ENCODE assay signal across 15 cellular contexts in genomic region chr14:104971447-104972240, GRCh38. TPM values are rescaled to one million over a fixed set of nuclear protein-coding genes. Genes with fewer than 3 reads are reported as not detected.
DNase-seq lines count a peak whose midpoint lies in the region; ATAC-seq and TF ChIP-seq lines count a peak whose summit lies in the region.
"Had no signal": no experiment of that assay in that cellular context is flagged by ENCODE, and none has a peak within 500 bp of the region (broad histone marks: within the 10 kb centered on the region; RNA-seq: fewer than 3 reads in every experiment).

No MANE protein-coding gene starts in this region.

- no peaks in the 10 kb centered on the region for H3K9me3 Mint-ChIP-seq in Calu3 (ENCODE audit: low read depth, unreplicated experiment)
- H3K9me3 Mint-ChIP-seq: activated naive CD8-positive, alpha-beta T cell treated with anti-CD3 and anti-CD28 coated beads for 36 hours; WTC11 had no signal

- CTCF ChIA-PET in Calu3 (lab: Charles Lee): interaction anchor here (0.6 to 2.5 kb wide), 5 partner anchors 14 to 203 kb away, joined by 3 to 10 read pairs (median 5); partner anchors contain the start of gene CLBA1

- intact Hi-C loops in Calu3 (cut with micrococcal nuclease; ENCODE audit: unreplicated experiment) (loop anchor here (5.0 to 10.0 kb wide), 3 partner anchors 39 to 77 kb away; partner anchors contain the start of gene CDCA4), colonic mucosa (cut with DNase I) (no loop called here), left lung (cut with DNase I) (no loop called here)

- no peak for TF ChIP-seq CTCF in Calu3 (IDR thresholded peaks at IDR 0.05; ENCODE audit: unreplicated experiment)
- TF ChIP-seq CTCF in colonic mucosa (IDR thresholded peaks at IDR 0.05): no peak
- TF ChIP-seq CTCF in left lung (IDR thresholded peaks at IDR 0.05): no peak

- ATAC-seq in left lung (no peak), GM18873 (IDR thresholded peaks at IDR 0.05; ENCODE audit: low FRiP score, unreplicated experiment) (no peak), HG02623 (IDR thresholded peaks at IDR 0.05; ENCODE audit: unreplicated experiment) (no peak)
- ATAC-seq: K562, WTC11 had no signal

- H3K27me3 ChIP-seq in colonic mucosa (peaks cover 16% of the 10 kb centered on the region), left lung (peaks cover 0 to 27% of the 10 kb centered on the region in 2 donors), skeletal muscle satellite cell (ENCODE audit: control insufficient read depth, insufficient read depth, low read length) (no peaks in the 10 kb centered on the region)

- peaks cover 38% of the 10 kb centered on the region for H3K4me1 Mint-ChIP-seq in Calu3 (ENCODE audit: low read depth, unreplicated experiment)

- H3K4me3 Mint-ChIP-seq in Calu3 (ENCODE audit: low read depth, unreplicated experiment): peak overlapping the region; percentile 25
- H3K4me3 Mint-ChIP-seq: activated naive CD8-positive, alpha-beta T cell treated with anti-CD3 and anti-CD28 coated beads for 36 hours; WTC11 had no signal

- H3K4me2 ChIP-seq in skeletal muscle satellite cell (ENCODE audit: low read length): peak overlapping the region; percentile 79

- H3K4me1 ChIP-seq in colonic mucosa: peaks cover 39% of the 10 kb centered on the region
- H3K4me1 ChIP-seq in left lung: peaks cover 60 to 94% of the 10 kb centered on the region in 2 donors
- H3K4me1 ChIP-seq in skeletal muscle satellite cell (ENCODE audit: control insufficient read depth, insufficient read depth, low read length): peaks cover 89% of the 10 kb centered on the region

- no TSS peak for BruUV-seq in Calu3 (replicated peaks; lab: Mats Ljungman, UMichigan)

- peak overlapping the region; percentile 82 for H3K27ac ChIP-seq in colonic mucosa
- H3K27ac ChIP-seq in left lung: peak overlapping the region; percentile 86

- no peaks in the 10 kb centered on the region for H3K36me3 ChIP-seq in colonic mucosa
- no peaks in the 10 kb centered on the region for H3K36me3 ChIP-seq in left lung
- no peaks in the 10 kb centered on the region for H3K36me3 ChIP-seq in skeletal muscle satellite cell (ENCODE audit: insufficient read depth, low read length)

- peaks cover 80% of the 10 kb centered on the region for H3K36me3 Mint-ChIP-seq in Calu3 (ENCODE audit: insufficient read depth, unreplicated experiment)
- H3K36me3 Mint-ChIP-seq: activated naive CD8-positive, alpha-beta T cell treated with anti-CD3 and anti-CD28 coated beads for 36 hours; WTC11 had no signal

- H3K9me3 ChIP-seq in colonic mucosa (no peaks in the 10 kb centered on the region), left lung (no peaks in the 10 kb centered on the region), skeletal muscle satellite cell (replicated peaks; ENCODE audit: low read length) (no peaks in the 10 kb centered on the region)

- no peaks in the 10 kb centered on the region for H3K27me3 Mint-ChIP-seq in Calu3 (ENCODE audit: unreplicated experiment)

- no peak overlapping the region for H3K4me3 ChIP-seq in colonic mucosa
- no peak overlapping the region for H3K4me3 ChIP-seq in left lung
- no peak overlapping the region for H3K4me3 ChIP-seq in skeletal muscle satellite cell (ENCODE audit: low read length)
- H3K4me3 ChIP-seq: K562 had no signal

- peak overlapping the region in 1 of 2 donors; percentile 71 for H3K9ac ChIP-seq in colonic mucosa (ENCODE audit: low read depth in 2 of 2, low read length in 2 of 2)
- H3K9ac ChIP-seq in skeletal muscle satellite cell (ENCODE audit: low read depth, low read length): peak overlapping the region; percentile 78

- DNase-seq in Calu3 (no peak), colonic mucosa (no peak), left lung (peak in 1 of 2 donors; percentile 67), NCI-H1105 treated with DMSO at 0.1 percent for 48 hours (lab: John Stamatoyannopoulos, UW) (no peak), nucleus accumbens (lab: John Stamatoyannopoulos, UW) (no peak)
- DNase-seq: activated CD8-positive, alpha-beta memory T cell treated with anti-CD3 and anti-CD28 coated beads, Interleukin-2, amount 50 U/mL, for 4 hours; activated naive CD8-positive, alpha-beta T cell treated with anti-CD3 and anti-CD28 coated beads for 36 hours; NCI-H1694 treated with DMSO at 0.1 percent for 48 hours; NCI-H82 had no signal

- peak overlapping the region; percentile 84 for H3K27ac Mint-ChIP-seq in Calu3 (ENCODE audit: unreplicated experiment)
- H3K27ac Mint-ChIP-seq: activated naive CD8-positive, alpha-beta T cell treated with anti-CD3 and anti-CD28 coated beads for 36 hours; WTC11 had no signal

RNA-seq across cellular contexts. Expression of gene AHNAK2, which starts 6.5 kb away (rescaled TPM):
- total RNA-seq in Calu3 (2022): 42.0 and 56.5 TPM in 2 replicates
- 10 to 100 TPM in 1 of 2 donors, 1 to 10 TPM in 1; 5.1 to 21.5 TPM for total RNA-seq in colonic mucosa
- 10 to 100 TPM; 22.1 to 22.3 TPM for total RNA-seq in left lung
- 109 and 127 TPM in 2 replicates for total RNA-seq in skeletal muscle satellite cell (2012; rRNA removed)

RNA-seq across cellular contexts. Expression of gene CLBA1, which starts 13.9 kb away (rescaled TPM):
- total RNA-seq in Calu3 (2022) (12.8 and 13.8 TPM in 2 replicates), colonic mucosa (1 to 10 TPM; 3.8 TPM), left lung (1 to 10 TPM; 7.1 to 8.5 TPM)
- 9.2 and 10.4 TPM in 2 replicates for total RNA-seq in skeletal muscle satellite cell (2012; rRNA removed)

RNA-seq across cellular contexts. Expression of gene PLD4, which starts 47.0 kb away (rescaled TPM):
- total RNA-seq in Calu3 (2022): 0.09 and 0.12 TPM in 2 replicates
- total RNA-seq in colonic mucosa: 1 to 10 TPM in 1 of 2 donors, not detected in 1; 1.2 TPM
- total RNA-seq in left lung: under 1 TPM; 0.76 to 0.93 TPM
- under 0.01 TPM in 1 of 2 replicates, not detected in the other for total RNA-seq in skeletal muscle satellite cell (2012; rRNA removed)
- total RNA-seq: activated naive CD8-positive, alpha-beta T cell treated with anti-CD3 and anti-CD28 coated beads for 36 hours; myocyte had no signal

RNA-seq across cellular contexts. Expression of gene CDCA4, which starts 49.2 kb away (rescaled TPM):
- total RNA-seq in Calu3 (2022): 28.9 and 32.4 TPM in 2 replicates
- 10 to 100 TPM in 1 of 2 donors, 1 to 10 TPM in 1; 8.3 to 16.3 TPM for total RNA-seq in colonic mucosa
- 1 to 10 TPM; 9.4 to 9.6 TPM for total RNA-seq in left lung
- total RNA-seq in skeletal muscle satellite cell (2012; rRNA removed): 31.5 and 33.2 TPM in 2 replicates
